Comparison of ENCODE assay signal across 31 cellular contexts in the genomic region with DNA sequence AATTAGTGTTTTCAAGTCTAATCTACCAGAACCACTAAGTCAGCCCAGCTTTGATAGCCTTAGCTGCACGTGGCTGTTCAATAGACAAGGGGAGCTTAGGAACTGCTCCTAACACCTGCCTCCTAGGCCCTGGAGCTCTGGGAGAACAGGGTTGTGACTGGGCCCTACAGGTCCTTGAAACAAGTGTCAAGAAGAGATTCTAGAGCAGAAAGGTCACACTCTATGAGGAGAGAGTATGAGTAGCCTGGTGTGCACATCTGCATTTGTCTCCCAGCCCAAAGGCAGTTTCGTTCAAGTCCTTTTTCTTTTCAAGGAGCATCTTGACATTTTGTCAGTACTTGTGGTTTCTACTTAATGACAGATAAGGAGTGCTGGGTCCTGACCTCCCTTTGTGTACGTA.
"Had no signal": no experiment of that assay in that cellular context is flagged by ENCODE, and none has a peak within 500 bp of the region (broad histone marks: within the 10 kb centered on the region; RNA-seq: fewer than 3 reads in every experiment).

No MANE protein-coding gene starts in this region.

- H3K4me3 ChIP-seq: breast epithelium, esophagus muscularis mucosa, heart left ventricle, lung, neural progenitor cell, right atrium auricular region, stomach, tibial artery had no signal

- H3K4me2 ChIP-seq: neural progenitor cell had no signal

- FAIRE-seq: TTC549 had no signal

- H2AFZ ChIP-seq: neural progenitor cell, parathyroid adenoma had no signal

- H3K79me2 ChIP-seq: parathyroid adenoma had no signal

- H3K27me3 ChIP-seq: breast epithelium, esophagus muscularis mucosa, foreskin keratinocyte, heart left ventricle, neural progenitor cell, right atrium auricular region, stomach, tibial artery had no signal

- ATAC-seq: activated naive CD4-positive, alpha-beta T cell treated with anti-CD3 and anti-CD28 coated beads, Interleukin-2, amount 50 U/mL, for 72 hours; foreskin keratinocyte; heart left ventricle; left lobe of liver; natural killer cell; stimulated activated naive B cell treated with anti-CD40 and anti-IgM and Interleukin-4, amounts not matched to agents 10 μg/mL and 1 μg/mL and 100 μg/mL, for 72 hours; WTC11 had no signal

- DNase-seq: activated CD4-positive, alpha-beta memory T cell treated with anti-CD3 and anti-CD28 coated beads, Interleukin-2, amount 10 ng/mL, durations not matched to agents 7 days and 5 days; activated CD4-positive, alpha-beta T cell treated with anti-CD3 and anti-CD28 coated beads for 1 hour; activated CD4-positive, alpha-beta T cell treated with anti-CD3 and anti-CD28 coated beads, Interleukin-2, amount 10 ng/mL, durations not matched to agents 7 days and 5 days; activated CD8-positive, alpha-beta memory T cell treated with anti-CD3 and anti-CD28 coated beads, Interleukin-2, amount 50 U/mL, for 48 hours; activated T-cell treated with anti-CD3 and anti-CD28 coated beads, Interleukin-2, amount 50 U/mL, for 24 hours; dermis blood vessel endothelial cell; effector CD4-positive, alpha-beta T cell; foreskin keratinocyte; heart left ventricle; hypothalamus; immature natural killer cell; kidney glomerular epithelial cell; mesendoderm; natural killer cell; occipital lobe; stimulated activated CD4-positive, alpha-beta T cell treated with anti-CD3 and anti-CD28 coated beads, Interleukin-15, amount 100 ng/mL, for 24 hours; stimulated activated CD4-positive, alpha-beta T cell treated with anti-CD3 and anti-CD28 coated beads, Interleukin-2, amount 100 ng/mL, for 24 hours; stimulated activated naive B cell treated with anti-CD40 and anti-IgM and Interleukin-4, amounts not matched to agents 10 μg/mL and 1 μg/mL and 100 μg/mL, for 72 hours; stomach; T-helper 9 cell; tibial artery had no signal

- H3K9ac ChIP-seq: neural progenitor cell, parathyroid adenoma had no signal

- H3K36me3 ChIP-seq: breast epithelium, esophagus muscularis mucosa, heart left ventricle, neural progenitor cell, right atrium auricular region, stomach, tibial artery had no signal

- H3K4me1 ChIP-seq: breast epithelium, esophagus muscularis mucosa, foreskin keratinocyte, neural progenitor cell, parathyroid adenoma, right atrium auricular region, tibial artery had no signal

- H3K27ac ChIP-seq: breast epithelium, esophagus muscularis mucosa, foreskin keratinocyte, heart left ventricle, neural progenitor cell, parathyroid adenoma, right atrium auricular region, stomach, tibial artery had no signal
